ENCODE assay signal across 1 cellular context in genomic region chr14:21350539-21350938, GRCh38.
TF ChIP-seq lines count a peak whose summit lies in the region.

No MANE protein-coding gene starts in this region.

TF ChIP-seq in K562, 482 proteins besides CTCF, POLR2A, EP300 and RAD21:
- TF ChIP-seq ARID4B (CRISPR knock-in tag; IDR thresholded peaks at IDR 0.05) (no peak), SUPT5H (IDR thresholded peaks at IDR 0.05) (0 out of 2 replicates have a peak, but pooled peaks have one; percentile 26)
